31 cellular contexts compared by ENCODE assay signal in genomic region chr1:43410571-43410970, GRCh38.
"Had no signal": no experiment of that assay in that cellular context is flagged by ENCODE, and none has a peak within 500 bp of the region (broad histone marks: within the 10 kb centered on the region; RNA-seq: fewer than 3 reads in every experiment).

No MANE protein-coding gene starts in this region.

- H3K27me3 ChIP-seq: adrenal gland, body of pancreas, brain microvascular endothelial cell, breast epithelium had no signal

- FAIRE-seq: astrocyte, TTC549 had no signal

- H3K9me3 ChIP-seq: adrenal gland, body of pancreas, breast epithelium had no signal

- H3K27ac ChIP-seq: adrenal gland, body of pancreas, brain microvascular endothelial cell, breast epithelium, VCaP had no signal

- H3K4me3 ChIP-seq: adrenal gland, body of pancreas, breast epithelium had no signal

- H3K36me3 ChIP-seq: breast epithelium had no signal

- DNase-seq: activated B cell treated with CpG ODN at 0.5 μM for 24 hours; activated CD4-positive, alpha-beta memory T cell treated with anti-CD3 and anti-CD28 coated beads for 36 hours; activated CD4-positive, alpha-beta T cell treated with anti-CD3 and anti-CD28 coated beads for 48 hours; activated CD4-positive, alpha-beta T cell treated with anti-CD3 and anti-CD28 coated beads, Interleukin-2, amount 50 U/mL, for 1 hour; activated CD4-positive, alpha-beta T cell treated with anti-CD3 and anti-CD28 coated beads, Interleukin-2, amount 50 U/mL, for 4 hours; activated CD4-positive, CD25-positive, alpha-beta regulatory T cell treated with anti-CD3 and anti-CD28 coated beads, Interleukin-2, amount 50 U/mL, for 72 hours; activated CD8-positive, alpha-beta memory T cell treated with anti-CD3 and anti-CD28 coated beads, Interleukin-2, amount 50 U/mL, for 4 hours; activated CD8-positive, alpha-beta T cell treated with anti-CD3 and anti-CD28 coated beads for 36 hours; activated effector memory CD4-positive, alpha-beta T cell treated with anti-CD3 and anti-CD28 coated beads, Interleukin-2, amount 50 U/mL, for 16 hours; activated gamma-delta T cell treated with Interleukin-2 at 50 U/mL for 16 hours; activated naive CD4-positive, alpha-beta T cell; activated naive CD4-positive, alpha-beta T cell treated with anti-CD3 and anti-CD28 coated beads for 36 hours; activated naive CD4-positive, alpha-beta T cell treated with anti-CD3 and anti-CD28 coated beads, Interleukin-2, amount 50 U/mL, for 16 hours; activated naive CD8-positive, alpha-beta T cell treated with anti-CD3 and anti-CD28 coated beads for 36 hours; activated T-cell treated with anti-CD3 and anti-CD28 coated beads for 4 hours; activated T-cell treated with anti-CD3 and anti-CD28 coated beads, Interleukin-2, amount 50 U/mL, for 1 hour; activated T-cell treated with anti-CD3 and anti-CD28 coated beads, Interleukin-2, amount 50 U/mL, for 4 hours; activated T-cell treated with anti-CD3 and anti-CD28 coated beads, Interleukin-2, amount 50 U/mL, for 72 hours; adrenal gland; amniotic stem cell; body of pancreas; brain microvascular endothelial cell; central memory CD4-positive, alpha-beta T cell; SW 1271; T-helper 1 cell; T-helper 2 cell; T-helper 9 cell had no signal

- H3K4me1 ChIP-seq: body of pancreas, breast epithelium had no signal
